In genomic region chr15:80093854-80094418, GRCh38 we compare ENCODE assay signal across 9 cellular contexts. TPM values are rescaled to one million over a fixed set of nuclear protein-coding genes. Genes with fewer than 3 reads are reported as not detected.
DNase-seq lines count a peak whose midpoint lies in the region; ATAC-seq and TF ChIP-seq lines count a peak whose summit lies in the region.
"Had no signal": no experiment of that assay in that cellular context is flagged by ENCODE, and none has a peak within 500 bp of the region (broad histone marks: within the 10 kb centered on the region; RNA-seq: fewer than 3 reads in every experiment).

No MANE protein-coding gene starts in this region.

- H3K4me3 ChIP-seq in left lung (no peak overlapping the region), gastroesophageal sphincter (no peak overlapping the region)

- 43 to 53% methylated on average over 3 to 5 of the region's 5 CpGs for WGBS in gastroesophageal sphincter (ENCODE audit: low coverage in 1 of 2), 2 donors

- no peak for TF ChIP-seq POLR2A in gastroesophageal sphincter (IDR thresholded peaks at IDR 0.05)

- peaks cover 0 to 8% of the 10 kb centered on the region in 2 donors for H3K4me1 ChIP-seq in left lung
- peaks cover 0 to 55% (median 0%) of the 10 kb centered on the region in 3 donors for H3K4me1 ChIP-seq in gastroesophageal sphincter

- peak; percentile 5 for DNase-seq in HCEC 1CT
- peak; percentile 98 for DNase-seq in amniotic epithelial cell (ENCODE audit: low read depth)
- peak in 1 of 2 donors; percentile 38 for DNase-seq in left lung
- no peak for DNase-seq in ecto neural progenitor cell (ENCODE audit: low spot score)
- DNase-seq in foreskin melanocyte, result no peak
- no peak for DNase-seq in GOT3 (lab: John Stamatoyannopoulos, UW)
- DNase-seq: NCI-H1092 treated with DMSO at 0.1 percent for 48 hours had no signal

- H3K36me3 ChIP-seq in left lung, result no peaks in the 10 kb centered on the region
- no peaks in the 10 kb centered on the region for H3K36me3 ChIP-seq in gastroesophageal sphincter

- intact Hi-C loops in left lung (cut with DNase I), result no loop called here

- no peak for TF ChIP-seq EP300 in gastroesophageal sphincter (IDR thresholded peaks at IDR 0.05)

- ATAC-seq in left lung, result peak; percentile 89
- ATAC-seq in gastroesophageal sphincter, result no peak

- TF ChIP-seq CTCF in 22Rv1 (IDR thresholded peaks at IDR 0.05), result no peak
- no peak for TF ChIP-seq CTCF in left lung (IDR thresholded peaks at IDR 0.05)
- no peak for TF ChIP-seq CTCF in gastroesophageal sphincter (IDR thresholded peaks at IDR 0.05)

- H3K9me3 ChIP-seq in left lung, result no peaks in the 10 kb centered on the region
- H3K9me3 ChIP-seq in gastroesophageal sphincter, result no peaks in the 10 kb centered on the region

- H3K27ac ChIP-seq in 22Rv1 (0 out of 2 replicates have a peak overlapping the region, but pooled peaks have one; percentile 17), left lung (no peak overlapping the region), gastroesophageal sphincter (peak overlapping the region in 1 of 4 donors; percentile 36)

- H3K27me3 ChIP-seq in left lung (no peaks in the 10 kb centered on the region), gastroesophageal sphincter (no peaks in the 10 kb centered on the region)

RNA-seq across cellular contexts. Expression of gene ZFAND6, which starts 34.5 kb away (rescaled TPM):
- total RNA-seq in left lung (10 to 100 TPM; 71.0 to 78.4 TPM), gastroesophageal sphincter (100 to 1,000 TPM in 3 of 4 donors, 10 to 100 TPM in 1; 95.6 to 137 (median 131) TPM)

RNA-seq across cellular contexts. Expression of gene FAH, which starts 58.9 kb away (rescaled TPM):
- 10 to 100 TPM; 56.4 to 68.7 TPM for total RNA-seq in left lung
- total RNA-seq in gastroesophageal sphincter, result 10 to 100 TPM in 2 of 4 donors, 1 to 10 TPM in 2; 7.9 to 26.0 (median 10.1) TPM

Comparison
In these comparisons a context has a peak if more than half of its experiments do, and no peak if none do; other contexts are left out.
1. DNase-seq: peak in HCEC 1CT (single experiment) and amniotic epithelial cell (single experiment); none in ecto neural progenitor cell (single experiment), foreskin melanocyte (single experiment) and GOT3 (single experiment).